Comparison of ENCODE assay signal across 8 cellular contexts in genomic region chr18:63162271-63163014, GRCh38.
DNase-seq lines count a peak whose midpoint lies in the region; ATAC-seq, FAIRE-seq and TF ChIP-seq lines count a peak whose summit lies in the region.

No MANE protein-coding gene starts in this region.

- H3K4me1 Mint-ChIP-seq in stimulated activated naive CD8-positive, alpha-beta T cell treated with anti-CD3 and anti-CD28 coated beads, Interleukin-15, amount 100 ng/mL, for 72 hours: peaks cover 91% of the 10 kb centered on the region
- no peaks in the 10 kb centered on the region for H3K4me1 Mint-ChIP-seq in endodermal cell

- H3K36me3 ChIP-seq in fibroblast of lung (ENCODE audit: control insufficient read depth, insufficient read depth, low read length) (no peaks in the 10 kb centered on the region), HepG2 (replicated peaks in 1 of 2; ENCODE audit: control insufficient read depth in 1 of 2, insufficient read depth in 2 of 2, low read length in 2 of 2) (no peaks in the 10 kb centered on the region), endodermal cell (ENCODE audit: control insufficient read depth, insufficient read depth, low read length) (no peaks in the 10 kb centered on the region)

- H3K9me3 Mint-ChIP-seq in stimulated activated naive CD8-positive, alpha-beta T cell treated with anti-CD3 and anti-CD28 coated beads, Interleukin-15, amount 100 ng/mL, for 72 hours: peaks cover 0 to 4% of the 10 kb centered on the region in 2 donors
- no peaks in the 10 kb centered on the region for H3K9me3 Mint-ChIP-seq in endodermal cell

- H3K4me3 ChIP-seq in fibroblast of lung (replicated peaks in 1 of 4; ENCODE audit: control extremely low read depth in 1 of 4, insufficient read depth in 1 of 4, low read depth in 3 of 4, low read length in 4 of 4) (no peak overlapping the region), HepG2 (replicated peaks in 1 of 3; ENCODE audit: insufficient read depth in 1 of 3, low read depth in 2 of 3, low read length in 3 of 3) (no peak overlapping the region), endodermal cell (ENCODE audit: low read length) (no peak overlapping the region)

- no TSS peak for BruUV-seq in HepG2 (replicated peaks; lab: Mats Ljungman, UMichigan)

- intact Hi-C loops in HepG2 (cut with micrococcal nuclease; ENCODE audit: unreplicated experiment): no loop called here

- H3K4me2 ChIP-seq in fibroblast of lung (ENCODE audit: extremely low read depth, insufficient read depth, low read length) (peak overlapping the region; percentile 72), HepG2 (ENCODE audit: low read depth, low read length) (no peak overlapping the region)

- H3K4me1 ChIP-seq in fibroblast of lung (ENCODE audit: control insufficient read depth, extremely low read depth, insufficient read depth, low read length) (peaks cover 12% of the 10 kb centered on the region), HepG2 (ENCODE audit: insufficient read depth, low read length) (no peaks in the 10 kb centered on the region), endodermal cell (ENCODE audit: control insufficient read depth, insufficient read depth, low read length) (no peaks in the 10 kb centered on the region)

- TF ChIP-seq EP300 in HepG2 (IDR thresholded peaks at IDR 0.05; ENCODE audit: low read depth in 2 of 2, low read length in 2 of 2) (no peak), HepG2 (CRISPR knock-in tag; IDR thresholded peaks at IDR 0.05; ENCODE audit: borderline replicate concordance) (no peak)

- H3K9ac ChIP-seq in fibroblast of lung (ENCODE audit: insufficient read depth, low read length) (no peak overlapping the region), HepG2 (ENCODE audit: insufficient read depth, low read depth, low read length) (no peak overlapping the region), endodermal cell (ENCODE audit: extremely low read depth, low read length, poor library complexity, severe bottlenecking) (no peak overlapping the region)

- H3K36me3 Mint-ChIP-seq in endodermal cell (ENCODE audit: low read depth): no peaks in the 10 kb centered on the region

- peak overlapping the region; percentile 98 to 99 for H3K27ac Mint-ChIP-seq in stimulated activated naive CD8-positive, alpha-beta T cell treated with anti-CD3 and anti-CD28 coated beads, Interleukin-15, amount 100 ng/mL, for 72 hours
- H3K27ac Mint-ChIP-seq in endodermal cell: no peak overlapping the region

- no peak for FAIRE-seq in HepG2 (lab: Jason Lieb, UNC)

- H4K20me1 ChIP-seq in fibroblast of lung (ENCODE audit: control insufficient read depth, extremely low read depth, insufficient read depth, low read length): no peaks in the 10 kb centered on the region
- no peaks in the 10 kb centered on the region for H4K20me1 ChIP-seq in HepG2 (ENCODE audit: insufficient read depth, low read length)

- no peaks in the 10 kb centered on the region for H3K27me3 ChIP-seq in fibroblast of lung (ENCODE audit: control insufficient read depth, insufficient read depth, low read length)
- peaks cover 1 to 24% of the 10 kb centered on the region in 2 experiments; a peak in 4 of 5 replicates for H3K27me3 ChIP-seq in HepG2 (ENCODE audit: control insufficient read depth in 1 of 2, insufficient read depth in 2 of 2, low read length in 2 of 2)
- H3K27me3 ChIP-seq in endodermal cell (ENCODE audit: control insufficient read depth, insufficient read depth, low read length, poor library complexity, severe bottlenecking): peaks cover 9% of the 10 kb centered on the region

- peak; percentile 35 for TF ChIP-seq POLR2A in GM18505 (IDR thresholded peaks at IDR 0.05; ENCODE audit: borderline replicate concordance, extremely low read depth, insufficient read depth, insufficient read length)
- TF ChIP-seq POLR2A in HepG2 (IDR thresholded peaks at IDR 0.05; ENCODE audit: insufficient read depth in 1 of 2, low read depth in 2 of 2, low read length in 2 of 2): no peak

- in situ Hi-C loops in HepG2 (cut with HindIII; ENCODE audit: extremely low pct_ligation_motif_present, low pct_unique_long_range_greater_than_20kb): no loop called here

- H2AFZ ChIP-seq in fibroblast of lung (ENCODE audit: low read length) (no peak overlapping the region), HepG2 (ENCODE audit: low read length) (no peak overlapping the region)

- H3K27ac ChIP-seq in fibroblast of lung (ENCODE audit: insufficient read depth, low read length) (peak overlapping the region; percentile 53), HepG2 (ENCODE audit: extremely low read length, insufficient read depth, low read length) (no peak overlapping the region), endodermal cell (ENCODE audit: low read depth, low read length) (no peak overlapping the region)

- no peaks in the 10 kb centered on the region for H3K27me3 Mint-ChIP-seq in stimulated activated naive CD8-positive, alpha-beta T cell treated with anti-CD3 and anti-CD28 coated beads, Interleukin-15, amount 100 ng/mL, for 72 hours
- peaks cover 2% of the 10 kb centered on the region for H3K27me3 Mint-ChIP-seq in endodermal cell (ENCODE audit: insufficient read depth)

- ATAC-seq in GM18505 (IDR thresholded peaks at IDR 0.05; ENCODE audit: unreplicated experiment): peak; percentile 25
- ATAC-seq in HG02588 (IDR thresholded peaks at IDR 0.05; ENCODE audit: unreplicated experiment): peak; percentile 23
- no peak for ATAC-seq in stimulated activated naive CD8-positive, alpha-beta T cell treated with anti-CD3 and anti-CD28 coated beads, Interleukin-15, amount 100 ng/mL, for 72 hours
- ATAC-seq in HepG2: no peak

- peak overlapping the region; percentile 72 to 90 for H3K4me3 Mint-ChIP-seq in stimulated activated naive CD8-positive, alpha-beta T cell treated with anti-CD3 and anti-CD28 coated beads, Interleukin-15, amount 100 ng/mL, for 72 hours
- no peak overlapping the region for H3K4me3 Mint-ChIP-seq in endodermal cell

- 9% methylated on average over 7 of the region's 7 CpGs for WGBS in HepG2 (ENCODE audit: low lambda C conversion rate)
- 93% methylated on average over 6 to 7 of the region's 7 CpGs for WGBS in endodermal cell (ENCODE audit: insufficient coverage in 1 of 2, insufficient read length in 1 of 2), 2 experiments

- no peak for TF ChIP-seq RAD21 in HepG2 (CRISPR knock-in tag; IDR thresholded peaks at IDR 0.05)

- DNase-seq in OCI-M1 (lab: John Stamatoyannopoulos, UW): peak; percentile 19
- DNase-seq in fibroblast of lung (ENCODE audit: low read depth in 2 of 2): peak; percentile 45 to 72
- peak; percentile 45 to 59 for DNase-seq in stimulated activated naive CD8-positive, alpha-beta T cell treated with anti-CD3 and anti-CD28 coated beads, Interleukin-15, amount 100 ng/mL, for 72 hours
- DNase-seq in effector CD8-positive, alpha-beta T cell (lab: John Stamatoyannopoulos, UW): no peak
- no peak for DNase-seq in HepG2 (ENCODE audit: low spot score)
- DNase-seq in endodermal cell: no peak

- H3K79me2 ChIP-seq in fibroblast of lung (ENCODE audit: control insufficient read depth, insufficient read depth, low read length): no peaks in the 10 kb centered on the region
- no peaks in the 10 kb centered on the region for H3K79me2 ChIP-seq in HepG2 (ENCODE audit: insufficient read depth, low read length)

- CTCF ChIA-PET in HepG2 (lab: Yijun Ruan, JAX; ENCODE audit: low intra/inter-chr PET ratio, low total read pairs): no interaction called here

- POLR2A ChIA-PET in HepG2 (lab: Yijun Ruan, JAX): no interaction called here

- TF ChIP-seq CTCF in fibroblast of lung (conservative IDR thresholded peaks at IDR 0.05 in 1 of 2, IDR thresholded peaks at IDR 0.05 in 1 of 2; ENCODE audit: low read depth in 1 of 2, low read length in 2 of 2): no peak
- TF ChIP-seq CTCF in HepG2 (CRISPR knock-in tag; IDR thresholded peaks at IDR 0.05): no peak
- no peak for TF ChIP-seq CTCF in endodermal cell (conservative IDR thresholded peaks at IDR 0.05)

- H3K9me3 ChIP-seq in fibroblast of lung (ENCODE audit: control insufficient read depth, insufficient read depth, low read depth, low read length) (no peaks in the 10 kb centered on the region), HepG2 (ENCODE audit: low read length) (no peaks in the 10 kb centered on the region), endodermal cell (ENCODE audit: control insufficient read depth, low read length) (no peaks in the 10 kb centered on the region)

TF ChIP-seq in HepG2, 621 proteins besides CTCF, POLR2A, EP300 and RAD21 (continues in another document):
- no peak for TF ChIP-seq ZNF530 (CRISPR knock-in tag; IDR thresholded peaks at IDR 0.05; ENCODE audit: low read depth)
- TF ChIP-seq, protein P1, sequence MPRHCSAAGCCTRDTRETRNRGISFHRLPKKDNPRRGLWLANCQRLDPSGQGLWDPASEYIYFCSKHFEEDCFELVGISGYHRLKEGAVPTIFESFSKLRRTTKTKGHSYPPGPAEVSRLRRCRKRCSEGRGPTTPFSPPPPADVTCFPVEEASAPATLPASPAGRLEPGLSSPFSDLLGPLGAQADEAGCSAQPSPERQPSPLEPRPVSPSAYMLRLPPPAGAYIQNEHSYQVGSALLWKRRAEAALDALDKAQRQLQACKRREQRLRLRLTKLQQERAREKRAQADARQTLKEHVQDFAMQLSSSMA (CRISPR knock-in tag; IDR thresholded peaks at IDR 0.05): no peak
- no peak for TF ChIP-seq ZSCAN12 (CRISPR knock-in tag; IDR thresholded peaks at IDR 0.05)
- TF ChIP-seq SP2 (CRISPR knock-in tag; IDR thresholded peaks at IDR 0.05): no peak
- no peak for TF ChIP-seq JUND (CRISPR knock-in tag; IDR thresholded peaks at IDR 0.05)
- no peak for TF ChIP-seq MATR3 (CRISPR knock-in tag; IDR thresholded peaks at IDR 0.05)
- TF ChIP-seq ZNF264 (CRISPR knock-in tag; IDR thresholded peaks at IDR 0.05): no peak
- TF ChIP-seq AGO2 (optimal IDR thresholded peaks at IDR 0.05; ENCODE audit: low read depth, low read length): no peak

Comparison
In these comparisons a context has a peak if more than half of its experiments do, and no peak if none do; other contexts are left out.
1. ATAC-seq: peak in GM18505 (single experiment) and HG02588 (single experiment); none in stimulated activated naive CD8-positive, alpha-beta T cell treated with anti-CD3 and anti-CD28 coated beads, Interleukin-15, amount 100 ng/mL, for 72 hours (single experiment) and HepG2 (single experiment).
2. DNase-seq: peak in OCI-M1 (single experiment), fibroblast of lung (2 of 2) and stimulated activated naive CD8-positive, alpha-beta T cell treated with anti-CD3 and anti-CD28 coated beads, Interleukin-15, amount 100 ng/mL, for 72 hours (2 of 2); none in effector CD8-positive, alpha-beta T cell (single experiment), HepG2 (single experiment) and endodermal cell (single experiment).